8 cellular contexts compared by ENCODE assay signal in genomic region chr3:11335056-11335608, GRCh38.
A peak's percentile ranks its signal among the peaks of the same experiment; 100 is the strongest.
DNase-seq lines count a peak whose midpoint lies in the region; ATAC-seq and TF ChIP-seq lines count a peak whose summit lies in the region.

No MANE protein-coding gene starts in this region.

- TF ChIP-seq EP300 in tibial nerve (IDR thresholded peaks at IDR 0.05) = no peak

- H3K4me1 ChIP-seq in PC-3 (ENCODE audit: insufficient read depth, low read length) (peaks cover 19% of the 10 kb centered on the region), left lung (no peaks in the 10 kb centered on the region), tibial nerve (peaks cover 0 to 3% (median 0%) of the 10 kb centered on the region in 4 donors)

- H3K9me3 ChIP-seq in PC-3 (ENCODE audit: low read length) (no peaks in the 10 kb centered on the region), left lung (no peaks in the 10 kb centered on the region), tibial nerve (no peaks in the 10 kb centered on the region)

- H3K9me2 ChIP-seq in PC-3 (replicated peaks; ENCODE audit: low read length) = no peaks in the 10 kb centered on the region

- no peaks in the 10 kb centered on the region for H3K79me2 ChIP-seq in PC-3 (ENCODE audit: low read length)

- TF ChIP-seq CTCF in PC-3 (conservative IDR thresholded peaks at IDR 0.05; ENCODE audit: low read depth, low read length) (peak; percentile 79), chondrocyte (IDR thresholded peaks at IDR 0.05) (peak; percentile 90), left lung (IDR thresholded peaks at IDR 0.05) (peak; percentile 44 to 65), tibial nerve (IDR thresholded peaks at IDR 0.05) (peak; percentile 41 to 78 (median 52))

- H3K36me3 ChIP-seq in PC-3 (ENCODE audit: low read depth, low read length) = peaks cover 14% of the 10 kb centered on the region; the same call in 1 of the 2 replicates
- peaks cover 0 to 70% of the 10 kb centered on the region in 2 donors for H3K36me3 ChIP-seq in left lung
- H3K36me3 ChIP-seq in tibial nerve = peaks cover 0 to 42% (median 0%) of the 10 kb centered on the region in 3 donors

- intact Hi-C loops in PC-3 (cut with micrococcal nuclease) (loop anchor here (1.0 to 5.0 kb wide), 5 partner anchors 48 to 275 kb away; no protein-coding TSS in a partner anchor), left lung (cut with DNase I) (no loop called here)

- H3K27me3 ChIP-seq in PC-3 (ENCODE audit: low read length) = no peaks in the 10 kb centered on the region
- no peaks in the 10 kb centered on the region for H3K27me3 ChIP-seq in left lung
- no peaks in the 10 kb centered on the region for H3K27me3 ChIP-seq in tibial nerve

- H3K4me3 ChIP-seq in PC-3 (ENCODE audit: low read length) (no peak overlapping the region), left lung (no peak overlapping the region), tibial nerve (no peak overlapping the region)

- no peak overlapping the region for H3K9ac ChIP-seq in PC-3 (ENCODE audit: low read length)

- H3K36me3 Mint-ChIP-seq in activated T-cell treated with anti-CD3 and anti-CD28 coated beads, Interleukin-2, amount 50 U/mL, for 4 hours (ENCODE audit: insufficient read depth) = peaks cover 8% of the 10 kb centered on the region
- peaks cover 1% of the 10 kb centered on the region for H3K36me3 Mint-ChIP-seq in chondrocyte (ENCODE audit: low read depth)

- TF ChIP-seq POLR2A in tibial nerve (IDR thresholded peaks at IDR 0.05) = no peak

- CTCF ChIA-PET in PC-3 (lab: Charles Lee) = interaction anchor here (0.6 to 1.7 kb wide), 6 partner anchors 83 to 180 kb away, joined by 3 to 7 read pairs (median 4); no protein-coding TSS in a partner anchor

- no TSS peak for BruUV-seq in PC-3 (replicated peaks; lab: Mats Ljungman, UMichigan)

- no peak overlapping the region for H2AFZ ChIP-seq in PC-3 (ENCODE audit: low read length)

- no peaks in the 10 kb centered on the region for H3F3A ChIP-seq in PC-3 (ENCODE audit: low read length, unreplicated experiment)

- no peak overlapping the region for H3K4me3 Mint-ChIP-seq in activated T-cell treated with anti-CD3 and anti-CD28 coated beads, Interleukin-2, amount 50 U/mL, for 4 hours
- H3K4me3 Mint-ChIP-seq in chondrocyte (ENCODE audit: unreplicated experiment) = no peak overlapping the region

- DNase-seq in activated T-cell treated with anti-CD3 and anti-CD28 coated beads, Interleukin-2, amount 50 U/mL, for 4 hours = no peak
- no peak for DNase-seq in activated T-cell treated with anti-CD3 and anti-CD28 coated beads, Interleukin-2, amount 50 U/mL, for 1 hour
- DNase-seq in HPDE6-E6E7 (ENCODE audit: extremely low spot score) = peak; percentile 10
- DNase-seq in PC-3 = peak; percentile 86
- DNase-seq in chondrocyte (ENCODE audit: low spot score) = no peak
- no peak for DNase-seq in left lung
- peak in 1 of 2 donors; percentile 77 for DNase-seq in tibial nerve (ENCODE audit: low spot score in 2 of 2)

- no peaks in the 10 kb centered on the region for H3K27me3 Mint-ChIP-seq in activated T-cell treated with anti-CD3 and anti-CD28 coated beads, Interleukin-2, amount 50 U/mL, for 4 hours (ENCODE audit: low read depth)
- H3K27me3 Mint-ChIP-seq in chondrocyte (ENCODE audit: low read depth) = no peaks in the 10 kb centered on the region

- WGBS in tibial nerve, 2 donors = 40 to 47% methylated on average over 4 of the region's 4 CpGs

- no peak overlapping the region for H3K27ac Mint-ChIP-seq in chondrocyte (ENCODE audit: unreplicated experiment)

- no peak overlapping the region for H3K27ac ChIP-seq in PC-3 (ENCODE audit: low read length)
- no peak overlapping the region for H3K27ac ChIP-seq in left lung
- H3K27ac ChIP-seq in tibial nerve = no peak overlapping the region

- H3K4me2 ChIP-seq in PC-3 (ENCODE audit: low read length) = no peak overlapping the region

- no peaks in the 10 kb centered on the region for H4K20me1 ChIP-seq in PC-3 (ENCODE audit: low read length)

- POLR2A ChIA-PET in PC-3 (lab: Charles Lee; ENCODE audit: unreplicated experiment) = interaction anchor here (0.6 to 0.7 kb wide), 3 partner anchors 50 to 308 kb away, joined by 3 to 5 read pairs (median 3); no protein-coding TSS in a partner anchor

- H3K9me3 Mint-ChIP-seq in activated T-cell treated with anti-CD3 and anti-CD28 coated beads, Interleukin-2, amount 50 U/mL, for 4 hours = no peaks in the 10 kb centered on the region
- no peaks in the 10 kb centered on the region for H3K9me3 Mint-ChIP-seq in chondrocyte (ENCODE audit: low read depth)

- H3K4me1 Mint-ChIP-seq in activated T-cell treated with anti-CD3 and anti-CD28 coated beads, Interleukin-2, amount 50 U/mL, for 4 hours (ENCODE audit: low read depth) = no peaks in the 10 kb centered on the region
- peaks cover 9% of the 10 kb centered on the region for H3K4me1 Mint-ChIP-seq in chondrocyte (ENCODE audit: low read depth)

- ATAC-seq in activated T-cell treated with anti-CD3 and anti-CD28 coated beads, Interleukin-2, amount 50 U/mL, for 4 hours = peak; percentile 48 to 67
- peak; percentile 81 for ATAC-seq in PC-3
- peak; percentile 91 for ATAC-seq in left lung
- no peak for ATAC-seq in HG03439 (IDR thresholded peaks at IDR 0.05; ENCODE audit: unreplicated experiment)

Comparison
In these comparisons a context has a peak if more than half of its experiments do, and no peak if none do; other contexts are left out.
1. DNase-seq: peak in HPDE6-E6E7 (single experiment) and PC-3 (single experiment); none in activated T-cell treated with anti-CD3 and anti-CD28 coated beads, Interleukin-2, amount 50 U/mL, for 4 hours (single experiment), activated T-cell treated with anti-CD3 and anti-CD28 coated beads, Interleukin-2, amount 50 U/mL, for 1 hour (single experiment), chondrocyte (single experiment) and left lung (0 of 2).
2. Peak in every context shown above with its lines, with median percentiles within 50 percentile points of each other: CTCF ChIP-seq.